ENCODE assay signal across 9 cellular contexts in the genomic region with DNA sequence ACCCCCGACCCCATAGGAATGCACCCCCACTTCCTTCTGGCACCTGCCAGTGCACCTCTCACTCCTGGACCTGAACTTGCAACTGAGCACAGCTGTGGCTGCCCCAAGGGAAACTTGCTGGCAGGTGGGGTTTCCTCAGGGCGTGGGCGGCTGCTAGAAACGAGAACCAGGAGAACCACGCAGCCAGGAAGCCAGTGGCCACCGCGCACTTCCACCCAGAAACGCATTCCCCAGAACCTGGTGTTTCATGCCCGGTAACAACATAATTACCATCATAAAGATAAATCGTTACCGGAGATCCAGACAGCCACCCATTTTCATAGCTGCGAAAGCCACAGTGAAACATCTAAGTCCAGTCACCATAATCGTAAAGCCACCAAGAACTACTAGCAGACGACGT.
DNase-seq lines count a peak whose midpoint lies in the region; ATAC-seq and TF ChIP-seq lines count a peak whose summit lies in the region.
"Had no signal": no experiment of that assay in that cellular context is flagged by ENCODE, and none has a peak within 500 bp of the region (broad histone marks: within the 10 kb centered on the region; RNA-seq: fewer than 3 reads in every experiment).

No MANE protein-coding gene starts in this region.

- peak overlapping the region in 1 of 2 donors; percentile 27 for H3K4me3 ChIP-seq in CD4-positive, alpha-beta memory T cell (ENCODE audit: low read length in 2 of 2)
- H3K4me3 ChIP-seq in HEK293 (ENCODE audit: low read depth, low read length): no peak overlapping the region

- peaks cover 27 to 76% (median 56%) of the 10 kb centered on the region in 4 donors for H3K4me1 Mint-ChIP-seq in CD4-positive, alpha-beta memory T cell
- H3K4me1 Mint-ChIP-seq in naive B cell: peaks cover 59 to 76% (median 72%) of the 10 kb centered on the region in 3 donors

- no peak for TF ChIP-seq CTCF in HEK293 (tag by site-specific recombination; IDR thresholded peaks at IDR 0.05)

- CTCF ChIA-PET in CD4-positive, alpha-beta memory T cell (lab: Charles Lee; ENCODE audit: partially characterized antibody): no interaction called here
- CTCF ChIA-PET in HEK293 (lab: Yijun Ruan, JAX): no interaction called here

- H3K27ac ChIP-seq in CD4-positive, alpha-beta memory T cell (ENCODE audit: low read depth, low read length): no peak overlapping the region
- no peak overlapping the region for H3K27ac ChIP-seq in HEK293 (ENCODE audit: extremely low read depth, low read depth, low read length)
- H3K27ac ChIP-seq: heart left ventricle had no signal

- peaks cover 40 to 56% of the 10 kb centered on the region in 2 donors for H3K36me3 Mint-ChIP-seq in CD4-positive, alpha-beta memory T cell
- H3K36me3 Mint-ChIP-seq in naive B cell: no peaks in the 10 kb centered on the region

- peak overlapping the region; percentile 52 to 86 (median 82) for H3K4me3 Mint-ChIP-seq in CD4-positive, alpha-beta memory T cell
- peak overlapping the region; percentile 3 to 87 (median 84) for H3K4me3 Mint-ChIP-seq in naive B cell

- H3K36me3 ChIP-seq in CD4-positive, alpha-beta memory T cell (ENCODE audit: insufficient read depth, low read length): peaks cover 41% of the 10 kb centered on the region
- no peaks in the 10 kb centered on the region for H3K36me3 ChIP-seq in HEK293 (ENCODE audit: control insufficient read depth in 2 of 2, insufficient read depth in 1 of 2, low read length in 2 of 2)

- H3K27ac Mint-ChIP-seq in CD4-positive, alpha-beta memory T cell: peak overlapping the region; percentile 26 to 92 (median 90)
- peak overlapping the region; percentile 55 to 94 (median 86) for H3K27ac Mint-ChIP-seq in naive B cell

- peak; percentile 87 to 94 for ATAC-seq in naive B cell (ENCODE audit: low read depth in 2 of 2)
- ATAC-seq: heart left ventricle had no signal

- H3K4me1 ChIP-seq in CD4-positive, alpha-beta memory T cell (ENCODE audit: insufficient read depth, low read length): peaks cover 60% of the 10 kb centered on the region
- H3K4me1 ChIP-seq in HEK293 (ENCODE audit: control insufficient read depth, insufficient read depth, low read length): no peaks in the 10 kb centered on the region

- POLR2A ChIA-PET in CD4-positive, alpha-beta memory T cell (lab: Charles Lee; ENCODE audit: partially characterized antibody): interaction anchor here (0.8 to 2.4 kb wide), 5 partner anchors 12 to 92 kb away, joined by 3 to 11 read pairs (median 4); no protein-coding TSS in a partner anchor
- POLR2A ChIA-PET in HEK293 (lab: Yijun Ruan, JAX): no interaction called here

- peaks cover 0 to 16% (median 0%) of the 10 kb centered on the region in 8 donors for H3K9me3 Mint-ChIP-seq in CD4-positive, alpha-beta memory T cell
- H3K9me3 Mint-ChIP-seq in naive B cell: no peaks in the 10 kb centered on the region

- no peaks in the 10 kb centered on the region for H3K27me3 Mint-ChIP-seq in CD4-positive, alpha-beta memory T cell
- H3K27me3 Mint-ChIP-seq in naive B cell: no peaks in the 10 kb centered on the region

- DNase-seq in CD4-positive, alpha-beta memory T cell: peak in 4 of 5 donors; percentile 32 to 70 (median 40)
- DNase-seq in activated CD4-positive, alpha-beta T cell treated with anti-CD3 and anti-CD28 coated beads, Interleukin-2, amount 50 U/mL, for 4 hours: peak; percentile 54
- DNase-seq in naive B cell (peak; percentile 77), DMS 273 treated with DMSO at 0.1 percent for 48 hours (lab: John Stamatoyannopoulos, UW) (no peak), NCI-H510A (lab: John Stamatoyannopoulos, UW) (no peak), cerebellar nuclear complex (lab: John Stamatoyannopoulos, UW) (no peak), NCI-H1694 (lab: John Stamatoyannopoulos, UW) (no peak)

- no peaks in the 10 kb centered on the region for H3K9me3 ChIP-seq in CD4-positive, alpha-beta memory T cell (ENCODE audit: control insufficient read depth in 1 of 2, low read length in 2 of 2)
- H3K9me3 ChIP-seq in HEK293 (ENCODE audit: control insufficient read depth, insufficient read depth, low read depth, low read length): no peaks in the 10 kb centered on the region

- intact Hi-C loops in CD4-positive, alpha-beta memory T cell (cut with micrococcal nuclease): loop anchor here (5.0 kb wide), 1 partner anchor 63 kb away; no protein-coding TSS in a partner anchor

- no peaks in the 10 kb centered on the region for H3K27me3 ChIP-seq in CD4-positive, alpha-beta memory T cell (ENCODE audit: insufficient read depth, low read length)
- H3K27me3 ChIP-seq: heart left ventricle had no signal

TF ChIP-seq in HEK293, 187 proteins besides CTCF, POLR2A, EP300 and RAD21:
- TF ChIP-seq EGR2 (tag by site-specific recombination; IDR thresholded peaks at IDR 0.05; ENCODE audit: low read depth): 0 out of 2 replicates have a peak, but pooled peaks have one; percentile 9
- TF ChIP-seq ZFHX2 (tag by site-specific recombination; conservative IDR thresholded peaks at IDR 0.05): peak; percentile 53
- TF ChIP-seq, protein P1, sequence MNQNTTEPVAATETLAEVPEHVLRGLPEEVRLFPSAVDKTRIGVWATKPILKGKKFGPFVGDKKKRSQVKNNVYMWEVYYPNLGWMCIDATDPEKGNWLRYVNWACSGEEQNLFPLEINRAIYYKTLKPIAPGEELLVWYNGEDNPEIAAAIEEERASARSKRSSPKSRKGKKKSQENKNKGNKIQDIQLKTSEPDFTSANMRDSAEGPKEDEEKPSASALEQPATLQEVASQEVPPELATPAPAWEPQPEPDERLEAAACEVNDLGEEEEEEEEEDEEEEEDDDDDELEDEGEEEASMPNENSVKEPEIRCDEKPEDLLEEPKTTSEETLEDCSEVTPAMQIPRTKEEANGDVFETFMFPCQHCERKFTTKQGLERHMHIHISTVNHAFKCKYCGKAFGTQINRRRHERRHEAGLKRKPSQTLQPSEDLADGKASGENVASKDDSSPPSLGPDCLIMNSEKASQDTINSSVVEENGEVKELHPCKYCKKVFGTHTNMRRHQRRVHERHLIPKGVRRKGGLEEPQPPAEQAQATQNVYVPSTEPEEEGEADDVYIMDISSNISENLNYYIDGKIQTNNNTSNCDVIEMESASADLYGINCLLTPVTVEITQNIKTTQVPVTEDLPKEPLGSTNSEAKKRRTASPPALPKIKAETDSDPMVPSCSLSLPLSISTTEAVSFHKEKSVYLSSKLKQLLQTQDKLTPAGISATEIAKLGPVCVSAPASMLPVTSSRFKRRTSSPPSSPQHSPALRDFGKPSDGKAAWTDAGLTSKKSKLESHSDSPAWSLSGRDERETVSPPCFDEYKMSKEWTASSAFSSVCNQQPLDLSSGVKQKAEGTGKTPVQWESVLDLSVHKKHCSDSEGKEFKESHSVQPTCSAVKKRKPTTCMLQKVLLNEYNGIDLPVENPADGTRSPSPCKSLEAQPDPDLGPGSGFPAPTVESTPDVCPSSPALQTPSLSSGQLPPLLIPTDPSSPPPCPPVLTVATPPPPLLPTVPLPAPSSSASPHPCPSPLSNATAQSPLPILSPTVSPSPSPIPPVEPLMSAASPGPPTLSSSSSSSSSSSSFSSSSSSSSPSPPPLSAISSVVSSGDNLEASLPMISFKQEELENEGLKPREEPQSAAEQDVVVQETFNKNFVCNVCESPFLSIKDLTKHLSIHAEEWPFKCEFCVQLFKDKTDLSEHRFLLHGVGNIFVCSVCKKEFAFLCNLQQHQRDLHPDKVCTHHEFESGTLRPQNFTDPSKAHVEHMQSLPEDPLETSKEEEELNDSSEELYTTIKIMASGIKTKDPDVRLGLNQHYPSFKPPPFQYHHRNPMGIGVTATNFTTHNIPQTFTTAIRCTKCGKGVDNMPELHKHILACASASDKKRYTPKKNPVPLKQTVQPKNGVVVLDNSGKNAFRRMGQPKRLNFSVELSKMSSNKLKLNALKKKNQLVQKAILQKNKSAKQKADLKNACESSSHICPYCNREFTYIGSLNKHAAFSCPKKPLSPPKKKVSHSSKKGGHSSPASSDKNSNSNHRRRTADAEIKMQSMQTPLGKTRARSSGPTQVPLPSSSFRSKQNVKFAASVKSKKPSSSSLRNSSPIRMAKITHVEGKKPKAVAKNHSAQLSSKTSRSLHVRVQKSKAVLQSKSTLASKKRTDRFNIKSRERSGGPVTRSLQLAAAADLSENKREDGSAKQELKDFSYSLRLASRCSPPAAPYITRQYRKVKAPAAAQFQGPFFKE (tag by site-specific recombination; IDR thresholded peaks at IDR 0.05; ENCODE audit: borderline replicate concordance): no peak
- TF ChIP-seq OSR2 (tag by site-specific recombination; IDR thresholded peaks at IDR 0.05): 0 out of 2 replicates have a peak, but pooled peaks have one; percentile 36

Comparison
In these comparisons a context has a peak if more than half of its experiments do, and no peak if none do; other contexts are left out.
1. DNase-seq: peak in CD4-positive, alpha-beta memory T cell (4 of 5), activated CD4-positive, alpha-beta T cell treated with anti-CD3 and anti-CD28 coated beads, Interleukin-2, amount 50 U/mL, for 4 hours (2 of 2) and naive B cell (single experiment); none in DMS 273 treated with DMSO at 0.1 percent for 48 hours (single experiment), NCI-H510A (single experiment), cerebellar nuclear complex (0 of 2) and NCI-H1694 (single experiment).